ENCODE assay signal across 7 cellular contexts in genomic region chr22:35930933-35931332, GRCh38.
DNase-seq lines count a peak whose midpoint lies in the region; ATAC-seq and TF ChIP-seq lines count a peak whose summit lies in the region.

No MANE protein-coding gene starts in this region.

- DNase-seq in GM10248 (ENCODE audit: extremely low spot score) (peak; percentile 41), NAMALWA (ENCODE audit: low spot score) (peak; percentile 74), WTC11 (ENCODE audit: low spot score) (no peak), left ventricle myocardium superior (no peak), stromal cell of bone marrow (ENCODE audit: low read depth) (peak; percentile 70)

- POLR2A ChIA-PET in GM10248 (lab: Yijun Ruan, JAX), result no interaction called here
- POLR2A ChIA-PET in WTC11 (lab: Charles Lee), result interaction anchor here (0.7 kb wide), 1 partner anchor 555 kb away, joined by 3 read pairs; no protein-coding TSS in a partner anchor

- peaks cover 7% of the 10 kb centered on the region; the same call in 1 of the 2 replicates for H3K36me3 Mint-ChIP-seq in WTC11

- H3K4me3 Mint-ChIP-seq in WTC11, result no peak overlapping the region

- CTCF ChIA-PET in GM10248 (lab: Yijun Ruan, JAX), result interaction anchor here (0.8 to 1.9 kb wide), 7 partner anchors 9 to 310 kb away, joined by 3 to 10 read pairs (median 4); no protein-coding TSS in a partner anchor
- CTCF ChIA-PET in WTC11 (lab: Charles Lee), result interaction anchor here (0.6 to 2.9 kb wide), 20 partner anchors 9 to 494 kb away, joined by 3 to 40 read pairs (median 4); no protein-coding TSS in a partner anchor

- no peaks in the 10 kb centered on the region for H3K9me3 Mint-ChIP-seq in WTC11

- ATAC-seq in WTC11, result peak; percentile 51; the same call in 1 of the 2 replicates
- ATAC-seq in left ventricle myocardium superior, result peak; percentile 96
- ATAC-seq in GM19467 (IDR thresholded peaks at IDR 0.05; ENCODE audit: unreplicated experiment), result no peak
- no peak for ATAC-seq in GM19324 (IDR thresholded peaks at IDR 0.05; ENCODE audit: low FRiP score, unreplicated experiment)

- H3K27ac Mint-ChIP-seq in WTC11, result no peak overlapping the region

- H3K27me3 Mint-ChIP-seq in WTC11 (ENCODE audit: low read depth), result no peaks in the 10 kb centered on the region

- peaks cover 20% of the 10 kb centered on the region for H3K4me1 Mint-ChIP-seq in WTC11

- intact Hi-C loops in left ventricle myocardium superior (cut with micrococcal nuclease), result loop anchor here (5.0 kb wide), 2 partner anchors 136 to 191 kb away; no protein-coding TSS in a partner anchor

- peak; percentile 54 for TF ChIP-seq CTCF in GM10248 (IDR thresholded peaks at IDR 0.05; ENCODE audit: control extremely low read depth, extremely low read depth, low read depth, missing control alignments)
- no peak for TF ChIP-seq CTCF in WTC11 (IDR thresholded peaks at IDR 0.05)

TF ChIP-seq in WTC11, 78 proteins besides CTCF, POLR2A, EP300 and RAD21:
- TF ChIP-seq, protein P1, sequence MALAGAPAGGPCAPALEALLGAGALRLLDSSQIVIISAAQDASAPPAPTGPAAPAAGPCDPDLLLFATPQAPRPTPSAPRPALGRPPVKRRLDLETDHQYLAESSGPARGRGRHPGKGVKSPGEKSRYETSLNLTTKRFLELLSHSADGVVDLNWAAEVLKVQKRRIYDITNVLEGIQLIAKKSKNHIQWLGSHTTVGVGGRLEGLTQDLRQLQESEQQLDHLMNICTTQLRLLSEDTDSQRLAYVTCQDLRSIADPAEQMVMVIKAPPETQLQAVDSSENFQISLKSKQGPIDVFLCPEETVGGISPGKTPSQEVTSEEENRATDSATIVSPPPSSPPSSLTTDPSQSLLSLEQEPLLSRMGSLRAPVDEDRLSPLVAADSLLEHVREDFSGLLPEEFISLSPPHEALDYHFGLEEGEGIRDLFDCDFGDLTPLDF (CRISPR knock-in tag; IDR thresholded peaks at IDR 0.05), result no peak
- TF ChIP-seq ZNF671 (CRISPR knock-in tag; IDR thresholded peaks at IDR 0.05), result no peak
- TF ChIP-seq ELF4 (CRISPR knock-in tag; IDR thresholded peaks at IDR 0.05; ENCODE audit: low read depth), result no peak
- TF ChIP-seq ZMAT4 (CRISPR knock-in tag; IDR thresholded peaks at IDR 0.05), result no peak
- TF ChIP-seq PREB (CRISPR knock-in tag; IDR thresholded peaks at IDR 0.05; ENCODE audit: borderline replicate concordance), result no peak
- no peak for TF ChIP-seq CDX4 (CRISPR knock-in tag; IDR thresholded peaks at IDR 0.05; ENCODE audit: borderline replicate concordance)
- TF ChIP-seq GABPB1 (CRISPR knock-in tag; IDR thresholded peaks at IDR 0.05), result no peak

Comparison
In these comparisons a context has a peak if more than half of its experiments do, and no peak if none do; other contexts are left out.
1. DNase-seq: peak in GM10248 (single experiment), NAMALWA (single experiment) and stromal cell of bone marrow (single experiment); none in WTC11 (single experiment) and left ventricle myocardium superior (single experiment).
2. ATAC-seq: peak in WTC11 (single experiment) and left ventricle myocardium superior (single experiment); none in GM19467 (single experiment) and GM19324 (single experiment).